Comparison of ENCODE assay signal across 1 cellular context in the genomic region with DNA sequence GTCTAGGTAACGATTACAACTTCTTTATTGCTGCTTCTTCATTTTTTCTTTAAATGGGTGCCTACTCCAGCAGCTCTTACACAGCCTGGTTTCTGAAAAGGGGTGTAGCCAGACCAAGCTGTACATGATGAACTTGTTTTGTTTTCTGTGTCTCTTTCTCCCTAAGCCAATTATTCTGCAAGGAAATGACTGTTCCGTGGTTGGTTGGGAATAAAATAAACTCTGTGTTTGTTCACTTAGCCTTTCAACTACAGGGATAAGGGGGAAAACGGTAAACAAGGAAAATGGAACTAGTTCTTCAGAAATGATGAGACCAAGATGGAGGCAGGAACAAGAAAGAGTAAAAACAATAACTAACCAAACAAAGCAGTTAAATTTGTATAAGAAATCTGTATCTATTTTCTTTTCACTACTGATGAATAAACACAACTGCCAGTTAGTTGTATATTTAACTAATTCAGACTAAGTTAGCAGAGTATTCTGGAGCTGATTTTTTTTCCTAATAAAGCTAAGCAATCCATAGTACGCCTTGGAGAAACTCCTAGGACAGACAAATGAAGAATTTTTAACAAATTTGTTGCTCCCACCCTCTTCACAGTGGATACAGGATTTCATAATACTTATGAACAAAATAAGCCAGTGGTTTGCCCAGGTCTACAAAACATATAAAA.
TF ChIP-seq lines count a peak whose summit lies in the region.

A gene with protein sequence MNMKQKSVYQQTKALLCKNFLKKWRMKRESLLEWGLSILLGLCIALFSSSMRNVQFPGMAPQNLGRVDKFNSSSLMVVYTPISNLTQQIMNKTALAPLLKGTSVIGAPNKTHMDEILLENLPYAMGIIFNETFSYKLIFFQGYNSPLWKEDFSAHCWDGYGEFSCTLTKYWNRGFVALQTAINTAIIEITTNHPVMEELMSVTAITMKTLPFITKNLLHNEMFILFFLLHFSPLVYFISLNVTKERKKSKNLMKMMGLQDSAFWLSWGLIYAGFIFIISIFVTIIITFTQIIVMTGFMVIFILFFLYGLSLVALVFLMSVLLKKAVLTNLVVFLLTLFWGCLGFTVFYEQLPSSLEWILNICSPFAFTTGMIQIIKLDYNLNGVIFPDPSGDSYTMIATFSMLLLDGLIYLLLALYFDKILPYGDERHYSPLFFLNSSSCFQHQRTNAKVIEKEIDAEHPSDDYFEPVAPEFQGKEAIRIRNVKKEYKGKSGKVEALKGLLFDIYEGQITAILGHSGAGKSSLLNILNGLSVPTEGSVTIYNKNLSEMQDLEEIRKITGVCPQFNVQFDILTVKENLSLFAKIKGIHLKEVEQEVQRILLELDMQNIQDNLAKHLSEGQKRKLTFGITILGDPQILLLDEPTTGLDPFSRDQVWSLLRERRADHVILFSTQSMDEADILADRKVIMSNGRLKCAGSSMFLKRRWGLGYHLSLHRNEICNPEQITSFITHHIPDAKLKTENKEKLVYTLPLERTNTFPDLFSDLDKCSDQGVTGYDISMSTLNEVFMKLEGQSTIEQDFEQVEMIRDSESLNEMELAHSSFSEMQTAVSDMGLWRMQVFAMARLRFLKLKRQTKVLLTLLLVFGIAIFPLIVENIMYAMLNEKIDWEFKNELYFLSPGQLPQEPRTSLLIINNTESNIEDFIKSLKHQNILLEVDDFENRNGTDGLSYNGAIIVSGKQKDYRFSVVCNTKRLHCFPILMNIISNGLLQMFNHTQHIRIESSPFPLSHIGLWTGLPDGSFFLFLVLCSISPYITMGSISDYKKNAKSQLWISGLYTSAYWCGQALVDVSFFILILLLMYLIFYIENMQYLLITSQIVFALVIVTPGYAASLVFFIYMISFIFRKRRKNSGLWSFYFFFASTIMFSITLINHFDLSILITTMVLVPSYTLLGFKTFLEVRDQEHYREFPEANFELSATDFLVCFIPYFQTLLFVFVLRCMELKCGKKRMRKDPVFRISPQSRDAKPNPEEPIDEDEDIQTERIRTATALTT (N-terminal part only) (minus strand): TSS at position 94 of the 671 bp plus-strand sequence. CDS start 1,192 bp downstream, outside the sequence.

TF ChIP-seq in H1, 55 proteins besides CTCF, POLR2A, EP300 and RAD21:
- TF ChIP-seq, protein P1, sequence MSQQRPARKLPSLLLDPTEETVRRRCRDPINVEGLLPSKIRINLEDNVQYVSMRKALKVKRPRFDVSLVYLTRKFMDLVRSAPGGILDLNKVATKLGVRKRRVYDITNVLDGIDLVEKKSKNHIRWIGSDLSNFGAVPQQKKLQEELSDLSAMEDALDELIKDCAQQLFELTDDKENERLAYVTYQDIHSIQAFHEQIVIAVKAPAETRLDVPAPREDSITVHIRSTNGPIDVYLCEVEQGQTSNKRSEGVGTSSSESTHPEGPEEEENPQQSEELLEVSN (IDR thresholded peaks at IDR 0.05) = no peak
- TF ChIP-seq SAP30 (IDR thresholded peaks at IDR 0.05; ENCODE audit: insufficient read depth, insufficient replicate concordance, low read length) = no peak
- TF ChIP-seq SP1 (IDR thresholded peaks at IDR 0.05; ENCODE audit: low read depth, low read length) = no peak
- TF ChIP-seq POU5F1 (IDR thresholded peaks at IDR 0.05; ENCODE audit: low read depth, low read length) = no peak
- TF ChIP-seq ASH2L (IDR thresholded peaks at IDR 0.05; ENCODE audit: low read length) = no peak
- TF ChIP-seq SP4 (IDR thresholded peaks at IDR 0.05; ENCODE audit: low read length) = no peak
- TF ChIP-seq RXRA (IDR thresholded peaks at IDR 0.05; ENCODE audit: insufficient read depth, low read depth, low read length) = no peak
- TF ChIP-seq RNF2 (IDR thresholded peaks at IDR 0.05; ENCODE audit: borderline replicate concordance, low read depth, low read length, missing control alignments, poor library complexity, severe bottlenecking) = no peak
- no peak for TF ChIP-seq TAF1 (IDR thresholded peaks at IDR 0.05; ENCODE audit: low read depth, low read length)
- no peak for TF ChIP-seq NANOG (IDR thresholded peaks at IDR 0.05; ENCODE audit: insufficient read depth, low read depth, low read length, poor library complexity, severe bottlenecking)
- no peak for TF ChIP-seq SIN3A (conservative IDR thresholded peaks at IDR 0.05 in 1 of 2, IDR thresholded peaks at IDR 0.05 in 1 of 2; ENCODE audit: low read depth in 1 of 2, low read length in 2 of 2)
- no peak for TF ChIP-seq CHD2 (IDR thresholded peaks at IDR 0.05; ENCODE audit: low read length)
- no peak for TF ChIP-seq MAFK (IDR thresholded peaks at IDR 0.05; ENCODE audit: low read depth, low read length)
- no peak for TF ChIP-seq BRCA1 (IDR thresholded peaks at IDR 0.05; ENCODE audit: low read depth, low read length)
- no peak for TF ChIP-seq KDM4A (IDR thresholded peaks at IDR 0.05; ENCODE audit: low read depth, low read length, severe bottlenecking)
- no peak for TF ChIP-seq KDM1A (IDR thresholded peaks at IDR 0.05; ENCODE audit: borderline replicate concordance, low read length)
- TF ChIP-seq HDAC6 (IDR thresholded peaks at IDR 0.05; ENCODE audit: low read depth, low read length) = no peak
- no peak for TF ChIP-seq NRF1 (IDR thresholded peaks at IDR 0.05; ENCODE audit: low read depth, low read length)
- TF ChIP-seq SRF (IDR thresholded peaks at IDR 0.05; ENCODE audit: low read depth, low read length) = no peak
